ENCODE assay signal across 2 cellular contexts in genomic region chr12:108849653-108850052, GRCh38.
TF ChIP-seq lines count a peak whose summit lies in the region.

No MANE protein-coding gene starts in this region.

TF ChIP-seq in SK-N-SH, 30 proteins besides CTCF, POLR2A, EP300 and RAD21:
- TF ChIP-seq PBX3 (IDR thresholded peaks at IDR 0.05) (0 out of 2 replicates have a peak, but pooled peaks have one; percentile 19), RXRA (IDR thresholded peaks at IDR 0.05; ENCODE audit: borderline replicate concordance, low read depth) (no peak), EZH2phosphoT487 (IDR thresholded peaks at IDR 0.05; ENCODE audit: borderline replicate concordance, low read depth) (no peak), FOXM1 (IDR thresholded peaks at IDR 0.05; ENCODE audit: low read depth) (no peak), ZBTB33 (IDR thresholded peaks at IDR 0.05; ENCODE audit: borderline replicate concordance, low read depth) (no peak), TAF1 (IDR thresholded peaks at IDR 0.05; ENCODE audit: borderline replicate concordance, low read depth, low read length) (no peak), TEAD4 (IDR thresholded peaks at IDR 0.05; ENCODE audit: borderline replicate concordance, insufficient read depth) (no peak), TCF12 (IDR thresholded peaks at IDR 0.05) (peak; percentile 18; the same call in 1 of the 2 replicates), IRF3 (IDR thresholded peaks at IDR 0.05; ENCODE audit: low read depth, low read length) (no peak), FOXJ3 (CRISPR knock-in tag; IDR thresholded peaks at IDR 0.05) (no peak), YY1 (IDR thresholded peaks at IDR 0.05; ENCODE audit: low read depth) (no peak), CHD2 (IDR thresholded peaks at IDR 0.05; ENCODE audit: low read length, partially characterized antibody) (peak; percentile 56), GATA2 (CRISPR knock-in tag; IDR thresholded peaks at IDR 0.05) (no peak), SIN3A (IDR thresholded peaks at IDR 0.05; ENCODE audit: borderline replicate concordance, low read depth, low read length) (no peak), MAX (IDR thresholded peaks at IDR 0.05; ENCODE audit: low read depth) (no peak), JUND (IDR thresholded peaks at IDR 0.05) (no peak), USF1 (IDR thresholded peaks at IDR 0.05; ENCODE audit: borderline replicate concordance, low read depth) (no peak), RFX5 (IDR thresholded peaks at IDR 0.05; ENCODE audit: low read length) (no peak), POLR2AphosphoS5 (IDR thresholded peaks at IDR 0.05; ENCODE audit: low read depth, low read length) (no peak), FOSL2 (IDR thresholded peaks at IDR 0.05; ENCODE audit: borderline replicate concordance, low read depth) (no peak), USF2 (IDR thresholded peaks at IDR 0.05; ENCODE audit: borderline replicate concordance, low read depth, low read length) (no peak), RCOR1 (IDR thresholded peaks at IDR 0.05; ENCODE audit: low read length) (no peak), MXI1 (IDR thresholded peaks at IDR 0.05; ENCODE audit: low read depth, low read length) (no peak), NFIC (IDR thresholded peaks at IDR 0.05; ENCODE audit: borderline replicate concordance) (peak; percentile 52), SMC3 (IDR thresholded peaks at IDR 0.05; ENCODE audit: low read depth, low read length) (no peak), MEF2A (IDR thresholded peaks at IDR 0.05; ENCODE audit: borderline replicate concordance, low read depth) (0 out of 2 replicates have a peak, but pooled peaks have one; percentile 21), NRF1 (IDR thresholded peaks at IDR 0.05; ENCODE audit: low read depth, low read length) (no peak), ELF1 (IDR thresholded peaks at IDR 0.05) (no peak)
TF ChIP-seq in SK-N-SH: peak in this region for 5.

TF ChIP-seq in SK-N-SH treated with all-trans-retinoic acid at 6 μM for 48 hours, 23 proteins besides CTCF, POLR2A, EP300 and RAD21 (continued from another document):
- no peak for TF ChIP-seq POU6F1 (CRISPR knock-in tag; IDR thresholded peaks at IDR 0.05; ENCODE audit: borderline replicate concordance, low read depth)
- no peak for TF ChIP-seq PPARA (CRISPR knock-in tag; IDR thresholded peaks at IDR 0.05; ENCODE audit: borderline replicate concordance)
- no peak for TF ChIP-seq OSR1 (CRISPR knock-in tag; IDR thresholded peaks at IDR 0.05)
- no peak for TF ChIP-seq ZNF70 (CRISPR knock-in tag; IDR thresholded peaks at IDR 0.05)
- TF ChIP-seq TSHZ2 (CRISPR knock-in tag; IDR thresholded peaks at IDR 0.05): no peak
- TF ChIP-seq ZFP3 (CRISPR knock-in tag; IDR thresholded peaks at IDR 0.05): no peak
- TF ChIP-seq CREB5 (CRISPR knock-in tag; IDR thresholded peaks at IDR 0.05; ENCODE audit: low read depth): no peak
- no peak for TF ChIP-seq ARNTL (CRISPR knock-in tag; IDR thresholded peaks at IDR 0.05; ENCODE audit: borderline replicate concordance, low read depth)
- no peak for TF ChIP-seq ZNF565 (CRISPR knock-in tag; conservative IDR thresholded peaks at IDR 0.05; ENCODE audit: low read depth)
- TF ChIP-seq TOX (CRISPR knock-in tag; IDR thresholded peaks at IDR 0.05; ENCODE audit: borderline replicate concordance): no peak
- TF ChIP-seq CSDC2 (CRISPR knock-in tag; IDR thresholded peaks at IDR 0.05): no peak
- no peak for TF ChIP-seq RARB (CRISPR knock-in tag; IDR thresholded peaks at IDR 0.05)
- no peak for TF ChIP-seq SNAI2 (CRISPR knock-in tag; IDR thresholded peaks at IDR 0.05)
- no peak for TF ChIP-seq TCF4 (CRISPR knock-in tag; IDR thresholded peaks at IDR 0.05; ENCODE audit: borderline replicate concordance)
